In the genomic region with DNA sequence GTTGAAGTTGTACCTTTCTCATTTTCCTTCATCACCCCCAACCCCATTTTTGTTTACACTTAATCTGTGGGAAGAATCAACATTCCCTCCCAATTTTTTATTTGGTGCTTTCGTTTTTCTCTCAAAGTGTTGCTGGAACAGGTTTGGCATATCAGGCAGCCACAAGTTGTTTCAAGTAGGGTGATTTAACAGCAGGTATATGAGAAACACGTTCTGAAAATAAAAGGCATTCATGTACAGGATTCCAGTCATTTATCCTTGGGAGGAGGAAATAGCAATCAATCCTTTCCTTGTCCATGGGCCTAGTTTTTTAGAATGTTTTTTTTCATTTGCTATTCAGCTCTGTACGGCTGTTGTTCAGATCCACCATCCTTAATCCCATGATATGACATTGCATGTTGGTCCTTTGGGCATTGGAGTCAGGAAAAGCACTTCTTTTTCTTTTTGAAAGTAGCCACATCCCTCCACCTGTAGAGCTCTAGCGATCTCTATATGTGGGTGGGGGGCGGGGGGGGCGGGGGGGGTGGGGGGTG, we compare ENCODE assay signal across 1 cellular context.
TF ChIP-seq lines count a peak whose summit lies in the region.

No MANE protein-coding gene starts in this region.

TF ChIP-seq in SK-N-SH, 30 proteins besides CTCF, POLR2A, EP300 and RAD21 (continued from another document):
- TF ChIP-seq, protein P1, sequence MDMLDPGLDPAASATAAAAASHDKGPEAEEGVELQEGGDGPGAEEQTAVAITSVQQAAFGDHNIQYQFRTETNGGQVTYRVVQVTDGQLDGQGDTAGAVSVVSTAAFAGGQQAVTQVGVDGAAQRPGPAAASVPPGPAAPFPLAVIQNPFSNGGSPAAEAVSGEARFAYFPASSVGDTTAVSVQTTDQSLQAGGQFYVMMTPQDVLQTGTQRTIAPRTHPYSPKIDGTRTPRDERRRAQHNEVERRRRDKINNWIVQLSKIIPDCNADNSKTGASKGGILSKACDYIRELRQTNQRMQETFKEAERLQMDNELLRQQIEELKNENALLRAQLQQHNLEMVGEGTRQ (IDR thresholded peaks at IDR 0.05; ENCODE audit: borderline replicate concordance, low read depth, low read length) = no peak
- TF ChIP-seq JUND (IDR thresholded peaks at IDR 0.05) = no peak
- no peak for TF ChIP-seq GATA2 (CRISPR knock-in tag; IDR thresholded peaks at IDR 0.05)
- TF ChIP-seq RXRA (IDR thresholded peaks at IDR 0.05; ENCODE audit: borderline replicate concordance, low read depth) = no peak
- TF ChIP-seq MXI1 (IDR thresholded peaks at IDR 0.05; ENCODE audit: low read depth, low read length) = no peak
- no peak for TF ChIP-seq RFX5 (IDR thresholded peaks at IDR 0.05; ENCODE audit: low read length)
- TF ChIP-seq, protein P2, sequence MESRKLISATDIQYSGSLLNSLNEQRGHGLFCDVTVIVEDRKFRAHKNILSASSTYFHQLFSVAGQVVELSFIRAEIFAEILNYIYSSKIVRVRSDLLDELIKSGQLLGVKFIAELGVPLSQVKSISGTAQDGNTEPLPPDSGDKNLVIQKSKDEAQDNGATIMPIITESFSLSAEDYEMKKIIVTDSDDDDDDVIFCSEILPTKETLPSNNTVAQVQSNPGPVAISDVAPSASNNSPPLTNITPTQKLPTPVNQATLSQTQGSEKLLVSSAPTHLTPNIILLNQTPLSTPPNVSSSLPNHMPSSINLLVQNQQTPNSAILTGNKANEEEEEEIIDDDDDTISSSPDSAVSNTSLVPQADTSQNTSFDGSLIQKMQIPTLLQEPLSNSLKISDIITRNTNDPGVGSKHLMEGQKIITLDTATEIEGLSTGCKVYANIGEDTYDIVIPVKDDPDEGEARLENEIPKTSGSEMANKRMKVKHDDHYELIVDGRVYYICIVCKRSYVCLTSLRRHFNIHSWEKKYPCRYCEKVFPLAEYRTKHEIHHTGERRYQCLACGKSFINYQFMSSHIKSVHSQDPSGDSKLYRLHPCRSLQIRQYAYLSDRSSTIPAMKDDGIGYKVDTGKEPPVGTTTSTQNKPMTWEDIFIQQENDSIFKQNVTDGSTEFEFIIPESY (IDR thresholded peaks at IDR 0.05; ENCODE audit: borderline replicate concordance, low read depth) = no peak
- no peak for TF ChIP-seq FOXJ3 (CRISPR knock-in tag; IDR thresholded peaks at IDR 0.05)
- TF ChIP-seq MEF2A (IDR thresholded peaks at IDR 0.05; ENCODE audit: borderline replicate concordance, low read depth) = no peak
